16 cellular contexts compared by ENCODE assay signal in genomic region chr16:84199861-84200260, GRCh38. TPM values are rescaled to one million over a fixed set of nuclear protein-coding genes. Genes with fewer than 3 reads are reported as not detected.
DNase-seq lines count a peak whose midpoint lies in the region; ATAC-seq and TF ChIP-seq lines count a peak whose summit lies in the region.
"Had no signal": no experiment of that assay in that cellular context is flagged by ENCODE, and none has a peak within 500 bp of the region (broad histone marks: within the 10 kb centered on the region; RNA-seq: fewer than 3 reads in every experiment).

No MANE protein-coding gene starts in this region.

- TF ChIP-seq POLR2A in thyroid gland (IDR thresholded peaks at IDR 0.05) = no peak

- no peaks in the 10 kb centered on the region for H3K36me3 ChIP-seq in thyroid gland
- H3K36me3 ChIP-seq: ascending aorta, SJCRH30 had no signal

- H3K27ac ChIP-seq in caudate nucleus (ENCODE audit: low read depth, low read length) (peak overlapping the region; percentile 56), right cardiac atrium (ENCODE audit: low read length) (no peak overlapping the region), foreskin keratinocyte (no peak overlapping the region), thyroid gland (no peak overlapping the region)
- H3K27ac ChIP-seq: ascending aorta, SJCRH30 had no signal

- ATAC-seq in right cardiac atrium (peak; percentile 65 to 70), foreskin keratinocyte (no peak)

- in situ Hi-C loops in GM13976 (cut with MboI; ENCODE audit: low sequenced_read_pairs, unreplicated experiment) = no loop called here

- DNase-seq in NOMO-1 treated with DMSO at 0.1 percent for 48 hours (lab: John Stamatoyannopoulos, UW; ENCODE audit: unreplicated experiment) (peak; percentile 92), caudate nucleus (lab: John Stamatoyannopoulos, UW) (peak in 31 of 61 donors; percentile 3 to 84 (median 31)), right cardiac atrium (peak in 1 of 3 donors; percentile 70), superior temporal gyrus (ENCODE audit: extremely low spot score) (peak; percentile 51), H4 (ENCODE audit: low spot score) (no peak), foreskin keratinocyte (no peak), thyroid gland (no peak), GM13976 (ENCODE audit: low spot score) (no peak)
- DNase-seq: activated CD4-positive, CD25-positive, alpha-beta regulatory T cell; activated T-cell treated with anti-CD3 and anti-CD28 coated beads, Interleukin-2, amount 50 U/mL, for 1 hour; Calu3; naive B cell; NCI-H526 treated with DMSO at 0.1 percent for 48 hours; SJCRH30 had no signal

- WGBS in right cardiac atrium = 72% methylated on average over 10 of the region's 10 CpGs
- 73 to 97% methylated on average over 9 to 10 of the region's 10 CpGs for WGBS in thyroid gland, 2 donors

- TF ChIP-seq CTCF in foreskin keratinocyte (conservative IDR thresholded peaks at IDR 0.05) (no peak), thyroid gland (IDR thresholded peaks at IDR 0.05) (no peak), GM13976 (IDR thresholded peaks at IDR 0.05; ENCODE audit: borderline replicate concordance, control extremely low read depth, extremely low read depth, insufficient read depth, missing control alignments) (no peak)

- H3K4me1 ChIP-seq in right cardiac atrium (ENCODE audit: control insufficient read depth, insufficient read depth, low read length) (no peaks in the 10 kb centered on the region), foreskin keratinocyte (peaks cover 8% of the 10 kb centered on the region), thyroid gland (no peaks in the 10 kb centered on the region)
- H3K4me1 ChIP-seq: ascending aorta, SJCRH30 had no signal

- H3K9me3 ChIP-seq in right cardiac atrium (ENCODE audit: control insufficient read depth, low read length) = no peaks in the 10 kb centered on the region
- no peaks in the 10 kb centered on the region for H3K9me3 ChIP-seq in thyroid gland
- H3K9me3 ChIP-seq: ascending aorta, SJCRH30 had no signal

- H3K27me3 ChIP-seq in right cardiac atrium (ENCODE audit: control insufficient read depth, insufficient read depth) = no peaks in the 10 kb centered on the region
- no peaks in the 10 kb centered on the region for H3K27me3 ChIP-seq in foreskin keratinocyte
- H3K27me3 ChIP-seq in thyroid gland = no peaks in the 10 kb centered on the region
- H3K27me3 ChIP-seq: SJCRH30 had no signal

- H3K4me3 ChIP-seq in right cardiac atrium (ENCODE audit: low read length) (no peak overlapping the region), thyroid gland (replicated peaks in 1 of 3) (no peak overlapping the region)
- H3K4me3 ChIP-seq: ascending aorta, SJCRH30 had no signal

- intact Hi-C loops in right cardiac atrium (cut with DNase I) (no loop called here), thyroid gland (cut with DNase I) (loop anchor here (10.0 kb wide), 1 partner anchor 285 kb away; no protein-coding TSS in a partner anchor)

RNA-seq across cellular contexts. Expression of gene ADAD2, which starts 8.9 kb away (rescaled TPM):
- under 1 TPM in 3 of 4 donors, not detected in 1; 0.38 to 0.62 (median 0.60) TPM for total RNA-seq in right cardiac atrium
- polyA plus RNA-seq in right cardiac atrium = 2.9 TPM
- not detected in 2 replicates for total RNA-seq in H4 (2014; rRNA removed; shearing (Covaris generic))
- not detected in 2 replicates for total RNA-seq in foreskin keratinocyte
- polyA plus RNA-seq in foreskin keratinocyte = not detected in 2 replicates
- total RNA-seq in thyroid gland = under 1 TPM; 0.24 to 0.78 (median 0.54) TPM
- total RNA-seq: ascending aorta, Calu3, HT1080 had no signal

RNA-seq across cellular contexts. Expression of gene TAF1C, which starts 13.0 kb away (rescaled TPM):
- 10 to 100 TPM; 26.0 to 31.1 (median 28.4) TPM for total RNA-seq in right cardiac atrium
- polyA plus RNA-seq in right cardiac atrium = 36.2 TPM
- total RNA-seq in H4 (2014; rRNA removed; shearing (Covaris generic)) = 8.1 and 18.4 TPM in 2 replicates
- 19.7 and 20.7 TPM in 2 replicates for total RNA-seq in foreskin keratinocyte
- polyA plus RNA-seq in foreskin keratinocyte = 13.0 and 14.2 TPM in 2 replicates
- 10 to 100 TPM; 29.4 to 64.2 (median 56.3) TPM for total RNA-seq in thyroid gland

RNA-seq across cellular contexts. Expression of gene KCNG4, which starts 40.0 kb away (rescaled TPM):
- not detected for total RNA-seq in right cardiac atrium
- not detected for polyA plus RNA-seq in right cardiac atrium
- not detected in 2 replicates for total RNA-seq in H4 (2014; rRNA removed; shearing (Covaris generic))
- not detected in 2 replicates for total RNA-seq in foreskin keratinocyte
- not detected in 2 replicates for polyA plus RNA-seq in foreskin keratinocyte
- total RNA-seq in thyroid gland = not detected
- total RNA-seq: ascending aorta, Calu3, HT1080 had no signal

RNA-seq across cellular contexts. Expression of gene DNAAF1, which starts 54.8 kb away (rescaled TPM):
- total RNA-seq in right cardiac atrium = under 1 TPM in 2 of 4 donors, not detected in 2; 0.14 to 0.28 TPM
- polyA plus RNA-seq in right cardiac atrium = 0.68 TPM
- 0.29 TPM in 1 of 2 replicates, not detected in the other for total RNA-seq in H4 (2014; rRNA removed; shearing (Covaris generic))
- not detected in 2 replicates for total RNA-seq in foreskin keratinocyte
- polyA plus RNA-seq in foreskin keratinocyte = not detected in 2 replicates
- total RNA-seq in thyroid gland = 10 to 100 TPM in 1 of 4 donors, 1 to 10 TPM in 3; 1.5 to 11.2 (median 2.8) TPM
- total RNA-seq: ascending aorta, Calu3, HT1080 had no signal

RNA-seq across cellular contexts. Expression of gene HSDL1, which starts 54.9 kb away (rescaled TPM):
- total RNA-seq in right cardiac atrium (10 to 100 TPM; 19.8 to 34.8 (median 26.5) TPM), foreskin keratinocyte (13.6 and 15.7 TPM in 2 replicates), thyroid gland (10 to 100 TPM; 37.2 to 82.9 (median 59.5) TPM)
- polyA plus RNA-seq in right cardiac atrium (15.0 TPM), foreskin keratinocyte (7.8 and 8.1 TPM in 2 replicates)
- 39.7 and 44.7 TPM in 2 replicates for total RNA-seq in H4 (2014; rRNA removed; shearing (Covaris generic))

Comparison
In these comparisons a context has a peak if more than half of its experiments do, and no peak if none do; other contexts are left out.
1. DNase-seq: peak in NOMO-1 treated with DMSO at 0.1 percent for 48 hours (single experiment), caudate nucleus (31 of 61) and superior temporal gyrus (single experiment); none in H4 (single experiment), foreskin keratinocyte (0 of 2), thyroid gland (0 of 2) and GM13976 (single experiment).